ENCODE assay signal across 16 cellular contexts in the genomic region with DNA sequence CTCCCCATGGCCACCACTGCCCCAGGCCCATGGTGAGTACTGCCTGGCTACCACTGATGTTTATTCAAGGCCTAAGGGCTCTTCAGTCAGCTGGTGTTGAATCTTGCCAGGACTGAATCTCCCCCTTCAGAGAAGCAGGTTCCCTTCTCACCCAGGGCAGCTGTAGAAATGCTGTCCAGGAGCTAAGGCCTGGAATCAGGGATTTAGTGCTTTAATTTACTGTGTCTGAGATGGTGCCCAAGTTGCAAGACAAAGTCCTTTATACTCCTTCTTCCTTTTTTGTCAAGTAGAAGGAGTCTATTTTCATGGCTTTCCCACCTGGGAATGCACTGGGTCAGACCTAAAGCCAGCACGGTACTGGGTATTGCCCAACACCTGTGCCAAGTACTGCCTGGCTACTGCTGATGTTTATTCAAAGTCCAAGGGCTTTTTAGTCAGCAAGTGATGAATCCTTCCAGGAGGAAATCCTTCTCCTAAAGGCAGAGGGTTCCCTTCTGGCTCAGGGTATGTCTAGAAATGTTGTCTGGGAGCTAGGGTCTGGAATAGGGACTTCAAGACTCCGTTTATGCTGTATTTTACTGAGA.
"Had no signal": no experiment of that assay in that cellular context is flagged by ENCODE, and none has a peak within 500 bp of the region (broad histone marks: within the 10 kb centered on the region; RNA-seq: fewer than 3 reads in every experiment).

No MANE protein-coding gene starts in this region.

- H3K4me1 Mint-ChIP-seq: activated CD4-positive, alpha-beta T cell treated with anti-CD3 and anti-CD28 coated beads, Interleukin-2, amount 10 ng/mL, durations not matched to agents 24 days and 14 days; natural killer cell; T-cell had no signal

- H3K27ac Mint-ChIP-seq: activated CD4-positive, alpha-beta T cell treated with anti-CD3 and anti-CD28 coated beads, Interleukin-2, amount 10 ng/mL, durations not matched to agents 24 days and 14 days; activated T-helper 2 cell treated with anti-CD3 and anti-CD28 coated beads, Interferon-gamma antibody, Interleukin-2, Interleukin-4, amounts not matched to agents 10 μg/mL and 5 μg/mL and 100 μg/mL, durations not matched to agents 14 hours and 24 hours and 36 hours; natural killer cell; T-cell; type B pancreatic cell had no signal

- H3K36me3 Mint-ChIP-seq: natural killer cell, T-cell, type B pancreatic cell had no signal

- H3K27me3 ChIP-seq: body of pancreas had no signal

- ATAC-seq: body of pancreas, natural killer cell, right cardiac atrium, T-cell had no signal

- H3K9me3 Mint-ChIP-seq: activated CD4-positive, alpha-beta T cell treated with anti-CD3 and anti-CD28 coated beads, Interleukin-2, amount 10 ng/mL, durations not matched to agents 24 days and 14 days; activated T-helper 2 cell treated with anti-CD3 and anti-CD28 coated beads, Interferon-gamma antibody, Interleukin-2, Interleukin-4, amounts not matched to agents 10 μg/mL and 5 μg/mL and 100 μg/mL, durations not matched to agents 14 hours and 24 hours and 36 hours; type B pancreatic cell had no signal

- H3K4me1 ChIP-seq: body of pancreas had no signal

- DNase-seq: activated CD4-positive, alpha-beta T cell treated with anti-CD3 and anti-CD28 coated beads, Interleukin-2, amount 10 ng/mL, durations not matched to agents 24 days and 14 days; activated CD8-positive, alpha-beta memory T cell treated with anti-CD3 and anti-CD28 coated beads for 24 hours; activated naive CD4-positive, alpha-beta T cell treated with anti-CD3 and anti-CD28 coated beads, Interleukin-2, amount 50 U/mL, for 16 hours; activated T-cell treated with anti-CD3 and anti-CD28 coated beads for 4 hours; amniotic stem cell; effector memory CD4-positive, alpha-beta T cell; mammary epithelial cell; natural killer cell; right cardiac atrium; stimulated activated CD4-positive, alpha-beta T cell treated with anti-CD3 and anti-CD28 coated beads, Interleukin-1b, Interleukin-23, amount 100 ng/mL, for 48 hours; stimulated activated naive CD4-positive, alpha-beta T cell; T-cell had no signal

- H3K9me3 ChIP-seq: mucosa of descending colon had no signal

- H3K4me3 Mint-ChIP-seq: activated CD4-positive, alpha-beta T cell treated with anti-CD3 and anti-CD28 coated beads, Interleukin-2, amount 10 ng/mL, durations not matched to agents 24 days and 14 days; natural killer cell; T-cell; type B pancreatic cell had no signal

- H3K27me3 Mint-ChIP-seq: activated CD4-positive, alpha-beta T cell treated with anti-CD3 and anti-CD28 coated beads, Interleukin-2, amount 10 ng/mL, durations not matched to agents 24 days and 14 days; T-cell; type B pancreatic cell had no signal

- H3K4me3 ChIP-seq: body of pancreas, mucosa of descending colon had no signal

- H3K27ac ChIP-seq: body of pancreas had no signal
